ENCODE assay signal across 29 cellular contexts in genomic region chr2:237514474-237515130, GRCh38. TPM values are rescaled to one million over a fixed set of nuclear protein-coding genes. Genes with fewer than 3 reads are reported as not detected.
DNase-seq lines count a peak whose midpoint lies in the region; ATAC-seq and TF ChIP-seq lines count a peak whose summit lies in the region.
"Had no signal": no experiment of that assay in that cellular context is flagged by ENCODE, and none has a peak within 500 bp of the region (broad histone marks: within the 10 kb centered on the region; RNA-seq: fewer than 3 reads in every experiment).

No MANE protein-coding gene starts in this region.

- no peak overlapping the region for H2BK15ac ChIP-seq in neuronal stem cell (ENCODE audit: low read length)

- H2AFZ ChIP-seq in neuronal stem cell (ENCODE audit: low read length): no peak overlapping the region

- peak overlapping the region; percentile 66 for H3K14ac ChIP-seq in neuronal stem cell (ENCODE audit: low read length)

- H4K20me1 ChIP-seq in BLaER1: no peaks in the 10 kb centered on the region

- H3K9me3 ChIP-seq in BLaER1 (no peaks in the 10 kb centered on the region), Panc1 (ENCODE audit: control insufficient read depth, insufficient read depth, low read depth, low read length) (no peaks in the 10 kb centered on the region), neuronal stem cell (replicated peaks in 1 of 2; ENCODE audit: control insufficient read depth in 2 of 2, insufficient read depth in 1 of 2, low read depth in 1 of 2, low read length in 2 of 2) (no peaks in the 10 kb centered on the region)
- H3K9me3 ChIP-seq: HAP-1, neutrophil had no signal

- no peak for TF ChIP-seq CTCF in Panc1 (IDR thresholded peaks at IDR 0.05)

- H3K4ac ChIP-seq in neuronal stem cell (ENCODE audit: low read length): no peak overlapping the region

- H2BK12ac ChIP-seq in neuronal stem cell (ENCODE audit: low read length): no peak overlapping the region

- no CpG with 5 or more reads among the region's 6 CpGs for WGBS in neuronal stem cell (ENCODE audit: extremely low coverage in 2 of 2, insufficient read length in 2 of 2, insufficient replicate concordance in 1 of 2), 2 donors

- BruUV-seq in Panc1 (replicated peaks; lab: Mats Ljungman, UMichigan): TSS peak; percentile 45

- H2BK5ac ChIP-seq in neuronal stem cell (ENCODE audit: low read length): no peak overlapping the region

- H3K27me3 ChIP-seq in BLaER1 (no peaks in the 10 kb centered on the region), Panc1 (ENCODE audit: control insufficient read depth, insufficient read depth, low read length) (no peaks in the 10 kb centered on the region), neuronal stem cell (ENCODE audit: control insufficient read depth in 3 of 3, insufficient read depth in 3 of 3, low read depth in 1 of 3, low read length in 3 of 3) (no peaks in the 10 kb centered on the region)

- H4K91ac ChIP-seq in neuronal stem cell (ENCODE audit: low read depth, low read length, poor library complexity): no peak overlapping the region

- no peak overlapping the region for H2BK120ac ChIP-seq in neuronal stem cell (ENCODE audit: low read depth, low read length)

- DNase-seq in Panc1 (ENCODE audit: low read depth, low spot score) (no peak), left cardiac atrium (no peak), neuronal stem cell (ENCODE audit: low spot score) (no peak), DMS79 treated with DMSO at 0.1 percent for 48 hours (lab: John Stamatoyannopoulos, UW) (no peak), HCEC 1CT (no peak)
- DNase-seq: activated CD4-positive, alpha-beta T cell treated with anti-CD3 and anti-CD28 coated beads, Interleukin-2, amount 50 U/mL, for 4 hours; activated naive CD8-positive, alpha-beta T cell treated with anti-CD3 and anti-CD28 coated beads for 36 hours; EL; hippocampal formation; NCI-H1092 treated with DMSO at 0.1 percent for 48 hours; NCI-H2029 treated with DMSO at 0.1 percent for 48 hours; NCI-H226; OCI-M1; SHP77 treated with DMSO at 0.1 percent for 48 hours; substantia nigra; T-helper 9 cell had no signal

- H3K4me2 ChIP-seq in BLaER1 (peak overlapping the region; percentile 86), neuronal stem cell (ENCODE audit: insufficient read depth, low read length, poor library complexity, severe bottlenecking) (no peak overlapping the region)

- no peak overlapping the region for H4K8ac ChIP-seq in neuronal stem cell (ENCODE audit: low read depth, low read length)

- H3K4me3 ChIP-seq in BLaER1 (no peak overlapping the region), Panc1 (ENCODE audit: low read depth in 2 of 2, low read length in 2 of 2) (no peak overlapping the region), neuronal stem cell (ENCODE audit: low read length in 2 of 2) (no peak overlapping the region)
- H3K4me3 ChIP-seq: HAP-1 had no signal

- peak overlapping the region; percentile 14 for H3K23ac ChIP-seq in neuronal stem cell (ENCODE audit: low read depth, low read length, poor library complexity)

- in situ Hi-C loops in Panc1 (cut with HindIII; ENCODE audit: low pct_unique_long_range_greater_than_20kb, low sequenced_read_pairs): no loop called here

- no peak for ATAC-seq in Panc1
- peak; percentile 25 to 38 for ATAC-seq in left cardiac atrium
- ATAC-seq in HG03469 (IDR thresholded peaks at IDR 0.05; ENCODE audit: unreplicated experiment): no peak
- ATAC-seq in GM21360 (IDR thresholded peaks at IDR 0.05; ENCODE audit: unreplicated experiment): no peak
- ATAC-seq: WTC11 had no signal

- intact Hi-C loops in Panc1 (cut with micrococcal nuclease; ENCODE audit: unreplicated experiment) (no loop called here), left cardiac atrium (cut with DNase I) (loop anchor here in 1 of 2 donors (5.0 kb wide), 1 partner anchor 58 kb away; no protein-coding TSS in a partner anchor)

- no peaks in the 10 kb centered on the region for H3K79me1 ChIP-seq in neuronal stem cell (ENCODE audit: low read depth, low read length)

- no peak overlapping the region for H2AK5ac ChIP-seq in neuronal stem cell (ENCODE audit: low read depth, low read length)

- peaks cover 48% of the 10 kb centered on the region for H3K4me1 ChIP-seq in BLaER1
- peaks cover 8% of the 10 kb centered on the region for H3K4me1 ChIP-seq in Panc1 (ENCODE audit: control insufficient read depth, insufficient read depth, low read length)
- no peaks in the 10 kb centered on the region for H3K4me1 ChIP-seq in neuronal stem cell (ENCODE audit: control insufficient read depth in 2 of 2, insufficient read depth in 1 of 2, low read depth in 1 of 2, low read length in 2 of 2)
- H3K4me1 ChIP-seq: HAP-1 had no signal

- no peak overlapping the region for H3K18ac ChIP-seq in neuronal stem cell (ENCODE audit: low read length)

- no peaks in the 10 kb centered on the region for H3K36me3 ChIP-seq in BLaER1
- no peaks in the 10 kb centered on the region for H3K36me3 ChIP-seq in Panc1 (ENCODE audit: control insufficient read depth, insufficient read depth, low read length)
- no peaks in the 10 kb centered on the region for H3K36me3 ChIP-seq in neuronal stem cell (replicated peaks in 1 of 2; ENCODE audit: control insufficient read depth in 2 of 2, insufficient read depth in 2 of 2, low read length in 2 of 2)
- H3K36me3 ChIP-seq: HAP-1, neutrophil had no signal

- H3K27ac ChIP-seq in BLaER1: peak overlapping the region; percentile 70
- H3K27ac ChIP-seq in Panc1 (ENCODE audit: low read length): no peak overlapping the region
- no peak overlapping the region for H3K27ac ChIP-seq in neuronal stem cell (replicated peaks; ENCODE audit: low read length)
- H3K27ac ChIP-seq: C4-2B, epithelial cell of prostate, HL-60, neutrophil had no signal

- peak overlapping the region; percentile 30 for H3K9ac ChIP-seq in BLaER1
- H3K9ac ChIP-seq in neuronal stem cell (ENCODE audit: low read depth, low read length, poor library complexity): no peak overlapping the region

- CTCF ChIA-PET in Panc1 (lab: Charles Lee): interaction anchor here (0.6 to 1.2 kb wide), 2 partner anchors 34 to 57 kb away, joined by 3 to 4 read pairs; no protein-coding TSS in a partner anchor

- POLR2A ChIA-PET in Panc1 (lab: Charles Lee): no interaction called here

RNA-seq across cellular contexts. Expression of gene MLPH, which starts 27.6 kb away (rescaled TPM):
- total RNA-seq in Panc1 (2021; ENCODE audit: unreplicated experiment) (60.2 TPM), left cardiac atrium (100 to 1,000 TPM in 1 of 2 donors, 10 to 100 TPM in 1; 91.5 to 121 TPM)
- polyA plus RNA-seq in Panc1 (2012; ENCODE audit: insufficient read length): 42.9 TPM
- polyA plus RNA-seq in neuronal stem cell (2013, experiment 1 of 2): 0.03 TPM
- polyA plus RNA-seq in neuronal stem cell (2013, experiment 2 of 2): 0.08 TPM
- total RNA-seq: activated naive CD8-positive, alpha-beta T cell treated with anti-CD3 and anti-CD28 coated beads for 36 hours; activated T-helper 2 cell treated with anti-CD3 and anti-CD28 coated beads, Interferon-gamma antibody, Interleukin-2, Interleukin-4, amounts not matched to agents 10 μg/mL and 5 μg/mL and 100 μg/mL, durations not matched to agents 14 hours and 24 hours and 36 hours; mononuclear cell had no signal

RNA-seq across cellular contexts. Expression of gene PRLH, which starts 51.8 kb away (rescaled TPM):
- total RNA-seq in Panc1 (2021; ENCODE audit: unreplicated experiment) (not detected), left cardiac atrium (not detected)
- not detected for polyA plus RNA-seq in Panc1 (2012; ENCODE audit: insufficient read length)
- not detected for polyA plus RNA-seq in neuronal stem cell (2013, experiment 1 of 2)
- not detected for polyA plus RNA-seq in neuronal stem cell (2013, experiment 2 of 2)
- total RNA-seq: activated naive CD8-positive, alpha-beta T cell treated with anti-CD3 and anti-CD28 coated beads for 36 hours; activated T-helper 2 cell treated with anti-CD3 and anti-CD28 coated beads, Interferon-gamma antibody, Interleukin-2, Interleukin-4, amounts not matched to agents 10 μg/mL and 5 μg/mL and 100 μg/mL, durations not matched to agents 14 hours and 24 hours and 36 hours; cerebellum; lower leg skin; mononuclear cell; WTC11 had no signal

Comparison
In these comparisons a context has a peak if more than half of its experiments do, and no peak if none do; other contexts are left out.
1. ATAC-seq: peak in left cardiac atrium (2 of 2); none in Panc1 (single experiment), HG03469 (single experiment) and GM21360 (single experiment).